Comparison of ENCODE assay signal across 9 cellular contexts in genomic region chr1:173866462-173866861, GRCh38. TPM values are rescaled to one million over a fixed set of nuclear protein-coding genes. Genes with fewer than 3 reads are reported as not detected.
DNase-seq lines count a peak whose midpoint lies in the region; ATAC-seq, FAIRE-seq and TF ChIP-seq lines count a peak whose summit lies in the region.
"Had no signal": no experiment of that assay in that cellular context is flagged by ENCODE, and none has a peak within 500 bp of the region (broad histone marks: within the 10 kb centered on the region; RNA-seq: fewer than 3 reads in every experiment).

No MANE protein-coding gene starts in this region.

- H3K27ac ChIP-seq in heart left ventricle (peak overlapping the region in 5 of 12 donors; percentile 97 to 99 (median 98)), layer of hippocampus (ENCODE audit: low read depth, low read length) (peak overlapping the region; percentile 35)

- TF ChIP-seq POLR2A in heart left ventricle (IDR thresholded peaks at IDR 0.05): no peak

- intact Hi-C loops in heart left ventricle (cut with DNase I) (loop anchor here in 4 of 10 donors (5.0 to 10.0 kb wide), 3 partner anchors 156 to 389 kb away; partner anchors contain the start of genes RC3H1 (in 2 of the 4), PRDX6 (in 1 of the 4) and RABGAP1L (in 1 of the 4)), left ventricle myocardium superior (cut with micrococcal nuclease) (no loop called here)

- ATAC-seq in heart left ventricle (no peak), left ventricle myocardium superior (no peak), HG03521 (IDR thresholded peaks at IDR 0.05; ENCODE audit: unreplicated experiment) (no peak)

- H3K9me3 ChIP-seq in heart left ventricle: no peaks in the 10 kb centered on the region

- no peaks in the 10 kb centered on the region for H3K27me3 ChIP-seq in heart left ventricle
- no peaks in the 10 kb centered on the region for H3K27me3 ChIP-seq in layer of hippocampus (ENCODE audit: control insufficient read depth, insufficient read depth, low read length)

- peaks cover 67% of the 10 kb centered on the region for H3K4me1 Mint-ChIP-seq in activated naive CD8-positive, alpha-beta T cell treated with anti-CD3 and anti-CD28 coated beads for 36 hours
- H3K4me1 Mint-ChIP-seq in type B pancreatic cell (ENCODE audit: unreplicated experiment): peaks cover 26% of the 10 kb centered on the region

- H3K4me3 ChIP-seq in heart left ventricle: peak overlapping the region in 9 of 12 donors; percentile 47 to 95 (median 88)

- no peak for FAIRE-seq in RCC 7860 (lab: Jason Lieb, UNC)

- peak overlapping the region; percentile 96 for H3K27ac Mint-ChIP-seq in activated naive CD8-positive, alpha-beta T cell treated with anti-CD3 and anti-CD28 coated beads for 36 hours
- peak overlapping the region; percentile 99 for H3K27ac Mint-ChIP-seq in type B pancreatic cell

- H3K36me3 Mint-ChIP-seq in activated naive CD8-positive, alpha-beta T cell treated with anti-CD3 and anti-CD28 coated beads for 36 hours: peaks cover 68% of the 10 kb centered on the region
- peaks cover 47% of the 10 kb centered on the region for H3K36me3 Mint-ChIP-seq in type B pancreatic cell

- no peaks in the 10 kb centered on the region for H3K9me3 Mint-ChIP-seq in activated naive CD8-positive, alpha-beta T cell treated with anti-CD3 and anti-CD28 coated beads for 36 hours
- H3K9me3 Mint-ChIP-seq in type B pancreatic cell: no peaks in the 10 kb centered on the region

- H3K36me3 ChIP-seq in heart left ventricle: peaks cover 0 to 69% (median 61%) of the 10 kb centered on the region in 9 donors

- WGBS in heart left ventricle, 4 donors: 37 to 53% (median 46%) methylated on average over 1 of the region's 1 CpG

- H3K4me3 Mint-ChIP-seq in activated naive CD8-positive, alpha-beta T cell treated with anti-CD3 and anti-CD28 coated beads for 36 hours: peak overlapping the region; percentile 100
- peak overlapping the region; percentile 100 for H3K4me3 Mint-ChIP-seq in type B pancreatic cell

- peaks cover 8 to 65% (median 46%) of the 10 kb centered on the region in 12 donors for H3K4me1 ChIP-seq in heart left ventricle

- DNase-seq in heart left ventricle (no peak), left ventricle myocardium superior (no peak), type B pancreatic cell (ENCODE audit: extremely low spot score, unreplicated experiment) (no peak), iPS-NIHi11 (ENCODE audit: low spot score) (no peak), RCC 7860 (ENCODE audit: low spot score) (no peak)
- DNase-seq in activated naive CD8-positive, alpha-beta T cell treated with anti-CD3 and anti-CD28 coated beads for 36 hours: no peak

- peaks cover 45% of the 10 kb centered on the region for H3K27me3 Mint-ChIP-seq in activated naive CD8-positive, alpha-beta T cell treated with anti-CD3 and anti-CD28 coated beads for 36 hours
- peaks cover 4% of the 10 kb centered on the region for H3K27me3 Mint-ChIP-seq in type B pancreatic cell

- TF ChIP-seq CTCF in heart left ventricle (IDR thresholded peaks at IDR 0.05) (no peak), type B pancreatic cell (conservative IDR thresholded peaks at IDR 0.05) (no peak)

RNA-seq across cellular contexts. Expression of gene GAS5, which starts 1.3 kb away (rescaled TPM):
- total RNA-seq in heart left ventricle (100 to 1,000 TPM in 1 of 9 donors, 10 to 100 TPM in 8; 30.4 to 103 (median 43.6) TPM), left ventricle myocardium superior (48.8 TPM), type B pancreatic cell (ENCODE audit: low replicate concordance) (501 and 574 TPM in 2 replicates)
- polyA plus RNA-seq in heart left ventricle: 100 to 1,000 TPM in 1 of 2 donors, 10 to 100 TPM in 1; 68.3 to 101 TPM
- 1,000 to 10,000 TPM; 1,009 to 1,039 TPM for total RNA-seq in activated naive CD8-positive, alpha-beta T cell treated with anti-CD3 and anti-CD28 coated beads for 36 hours

RNA-seq across cellular contexts. Expression of gene ZBTB37, which starts 1.7 kb away (rescaled TPM):
- total RNA-seq in heart left ventricle: 10 to 100 TPM in 4 of 9 donors, 1 to 10 TPM in 5; 6.2 to 14.8 (median 8.3) TPM
- polyA plus RNA-seq in heart left ventricle: 1 to 10 TPM; 2.1 TPM
- total RNA-seq in left ventricle myocardium superior: 7.9 TPM
- total RNA-seq in activated naive CD8-positive, alpha-beta T cell treated with anti-CD3 and anti-CD28 coated beads for 36 hours: 1 to 10 TPM; 7.3 to 8.0 TPM
- 11.5 and 14.6 TPM in 2 replicates for total RNA-seq in type B pancreatic cell (ENCODE audit: low replicate concordance)

RNA-seq across cellular contexts. Expression of gene CENPL, which starts 41.8 kb away (rescaled TPM):
- total RNA-seq in heart left ventricle (1 to 10 TPM; 1.7 to 5.8 (median 3.5) TPM), left ventricle myocardium superior (3.2 TPM), type B pancreatic cell (ENCODE audit: low replicate concordance) (11.5 and 14.1 TPM in 2 replicates)
- 1 to 10 TPM; 2.1 to 4.6 TPM for polyA plus RNA-seq in heart left ventricle
- total RNA-seq in activated naive CD8-positive, alpha-beta T cell treated with anti-CD3 and anti-CD28 coated beads for 36 hours: 10 to 100 TPM; 30.7 to 34.2 TPM

RNA-seq across cellular contexts. Expression of gene DARS2, which starts 42.0 kb away (rescaled TPM):
- total RNA-seq in heart left ventricle (10 to 100 TPM; 10.9 to 25.1 (median 15.9) TPM), left ventricle myocardium superior (12.4 TPM), type B pancreatic cell (ENCODE audit: low replicate concordance) (23.6 and 28.2 TPM in 2 replicates)
- polyA plus RNA-seq in heart left ventricle: 10 to 100 TPM in 1 of 2 donors, 1 to 10 TPM in 1; 5.5 to 12.0 TPM
- 10 to 100 TPM; 47.0 to 48.1 TPM for total RNA-seq in activated naive CD8-positive, alpha-beta T cell treated with anti-CD3 and anti-CD28 coated beads for 36 hours

RNA-seq across cellular contexts. Expression of gene SERPINC1, which starts 50.7 kb away (rescaled TPM):
- total RNA-seq in heart left ventricle (under 1 TPM in 1 of 9 donors, not detected in 8; 0.30 TPM), left ventricle myocardium superior (0.25 TPM), type B pancreatic cell (ENCODE audit: low replicate concordance) (0.50 TPM in 1 of 2 replicates, not detected in the other)
- under 1 TPM; 0.15 to 0.33 TPM for polyA plus RNA-seq in heart left ventricle
- total RNA-seq in activated naive CD8-positive, alpha-beta T cell treated with anti-CD3 and anti-CD28 coated beads for 36 hours: not detected
- total RNA-seq: T-helper 1 cell treated with Interleukin-12 subunit alpha and Interleukin-12 subunit beta and Interleukin-4 antibody, amounts not matched to agents 30 ng/mL and 1 ng/mL, for 36 hours had no signal
